11 cellular contexts compared by ENCODE assay signal in the genomic region with DNA sequence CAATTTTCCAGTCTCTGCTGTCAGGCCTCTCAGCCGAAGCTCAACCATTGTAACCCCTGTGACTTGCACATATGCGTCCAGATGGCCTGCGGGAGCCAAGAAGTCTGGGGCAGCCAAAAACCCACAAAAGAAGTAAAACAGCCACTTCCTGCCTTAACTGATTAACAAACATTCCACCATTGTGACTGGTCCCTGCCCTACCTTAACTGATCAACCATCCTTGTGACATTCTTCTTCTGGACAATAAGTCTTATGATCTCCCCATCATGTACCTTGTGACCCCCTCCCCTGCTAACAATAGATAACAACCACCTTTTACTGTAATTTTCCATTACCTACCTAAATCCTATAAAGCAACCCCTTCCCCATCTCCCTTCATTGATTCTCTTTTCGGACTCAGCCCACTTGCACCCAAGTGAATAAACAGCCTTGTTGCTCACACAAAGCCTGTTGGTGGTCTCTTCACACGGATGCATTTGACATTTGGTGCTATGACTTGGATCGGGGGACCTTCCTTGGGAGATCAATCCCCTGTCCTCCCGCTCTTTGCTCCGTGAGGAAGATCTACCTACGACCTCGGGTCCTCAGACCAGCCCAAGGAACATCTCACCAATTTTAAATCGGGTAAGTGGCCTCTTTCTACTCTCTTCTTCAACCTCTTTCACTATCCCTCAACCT. TPM values are rescaled to one million over a fixed set of nuclear protein-coding genes. Genes with fewer than 3 reads are reported as not detected.
A peak's percentile ranks its signal among the peaks of the same experiment; 100 is the strongest.
DNase-seq lines count a peak whose midpoint lies in the region; ATAC-seq and TF ChIP-seq lines count a peak whose summit lies in the region.
"Had no signal": no experiment of that assay in that cellular context is flagged by ENCODE, and none has a peak within 500 bp of the region (broad histone marks: within the 10 kb centered on the region; RNA-seq: fewer than 3 reads in every experiment).

No MANE protein-coding gene starts in this region.

- H3K23ac ChIP-seq in trophoblast cell (ENCODE audit: low read length): no peak overlapping the region

- H2AFZ ChIP-seq in trophoblast cell (ENCODE audit: insufficient read depth, low read length, poor library complexity): no peak overlapping the region

- peaks cover 41% of the 10 kb centered on the region for H3K79me2 ChIP-seq in trophoblast cell (ENCODE audit: control insufficient read depth, insufficient read depth, low read length, poor library complexity)

- DNase-seq in activated CD4-positive, alpha-beta T cell treated with anti-CD3 and anti-CD28 coated beads for 36 hours: no peak
- DNase-seq in activated CD4-positive, alpha-beta T cell treated with anti-CD3 and anti-CD28 coated beads, Interleukin-2, amount 50 U/mL, for 48 hours: no peak
- DNase-seq in OCI-M1 (lab: John Stamatoyannopoulos, UW) (peak; percentile 94), chondrocyte (ENCODE audit: low spot score) (no peak), trophoblast cell (no peak), amygdala (lab: John Stamatoyannopoulos, UW) (no peak), left lobe of liver (ENCODE audit: low spot score) (no peak)
- DNase-seq: ACHN, thyroid gland had no signal

- H3K27me3 Mint-ChIP-seq in activated CD4-positive, alpha-beta T cell treated with anti-CD3 and anti-CD28 coated beads for 36 hours: no peaks in the 10 kb centered on the region
- no peaks in the 10 kb centered on the region for H3K27me3 Mint-ChIP-seq in chondrocyte (ENCODE audit: low read depth)

- H3K4me1 ChIP-seq in trophoblast cell (ENCODE audit: control insufficient read depth in 1 of 2, insufficient read depth in 2 of 2, low read length in 2 of 2): peaks cover 15 to 35% of the 10 kb centered on the region in 2 experiments

- peak overlapping the region; percentile 93 for H2BK12ac ChIP-seq in trophoblast cell (ENCODE audit: low read length)

- no peaks in the 10 kb centered on the region for H3K9me3 ChIP-seq in trophoblast cell (ENCODE audit: insufficient read depth, low read depth, low read length)
- H3K9me3 ChIP-seq: gastroesophageal sphincter, thyroid gland had no signal

- H3K27ac Mint-ChIP-seq in activated CD4-positive, alpha-beta T cell treated with anti-CD3 and anti-CD28 coated beads for 36 hours: peak overlapping the region; percentile 8
- H3K27ac Mint-ChIP-seq in chondrocyte (ENCODE audit: unreplicated experiment): peak overlapping the region; percentile 3

- peaks cover 38% of the 10 kb centered on the region for H3K4me1 Mint-ChIP-seq in activated CD4-positive, alpha-beta T cell treated with anti-CD3 and anti-CD28 coated beads for 36 hours
- H3K4me1 Mint-ChIP-seq in chondrocyte (ENCODE audit: low read depth): peaks cover 30% of the 10 kb centered on the region

- H3K27ac ChIP-seq in trophoblast cell (ENCODE audit: low read depth, low read length): peak overlapping the region; percentile 90

- peak overlapping the region; percentile 89 for H2AK5ac ChIP-seq in trophoblast cell (ENCODE audit: low read length)

- peaks cover 0 to 3% of the 10 kb centered on the region in 2 experiments for H3K36me3 ChIP-seq in trophoblast cell (ENCODE audit: control insufficient read depth in 1 of 2, insufficient read depth in 2 of 2, low read length in 2 of 2)
- H3K36me3 ChIP-seq: gastroesophageal sphincter, thyroid gland had no signal

- TF ChIP-seq CTCF in chondrocyte (IDR thresholded peaks at IDR 0.05): no peak

- peak overlapping the region; percentile 83 for H3K18ac ChIP-seq in trophoblast cell (ENCODE audit: low read length)

- no peak overlapping the region for H3K9ac ChIP-seq in trophoblast cell (ENCODE audit: low read length)

- peak overlapping the region; percentile 97 for H2BK120ac ChIP-seq in trophoblast cell (ENCODE audit: insufficient read depth, low read length, poor library complexity)

- H2BK5ac ChIP-seq in trophoblast cell (ENCODE audit: low read depth, low read length, poor library complexity): peak overlapping the region; percentile 97

- peak overlapping the region; percentile 84 for H3K4ac ChIP-seq in trophoblast cell (ENCODE audit: low read depth, low read length)

- CTCF ChIA-PET in activated CD4-positive, alpha-beta T cell treated with anti-CD3 and anti-CD28 coated beads for 36 hours (lab: Charles Lee): no interaction called here

- POLR2A ChIA-PET in activated CD4-positive, alpha-beta T cell treated with anti-CD3 and anti-CD28 coated beads for 36 hours (lab: Charles Lee): no interaction called here

- WGBS in trophoblast cell (ENCODE audit: extremely low coverage, insufficient coverage, insufficient read length): no CpG with 5 or more reads among the region's 11 CpGs

- H3K14ac ChIP-seq in trophoblast cell (ENCODE audit: low read length): peak overlapping the region; percentile 93

- H3K27me3 ChIP-seq in trophoblast cell (ENCODE audit: insufficient read depth, low read length): no peaks in the 10 kb centered on the region
- H3K27me3 ChIP-seq: gastroesophageal sphincter, thyroid gland had no signal

- peaks cover 2% of the 10 kb centered on the region for H3K36me3 Mint-ChIP-seq in activated CD4-positive, alpha-beta T cell treated with anti-CD3 and anti-CD28 coated beads for 36 hours (ENCODE audit: low read depth)
- no peaks in the 10 kb centered on the region for H3K36me3 Mint-ChIP-seq in chondrocyte (ENCODE audit: low read depth)

- no peaks in the 10 kb centered on the region for H3K9me3 Mint-ChIP-seq in activated CD4-positive, alpha-beta T cell treated with anti-CD3 and anti-CD28 coated beads for 36 hours (ENCODE audit: low read depth)
- H3K9me3 Mint-ChIP-seq in chondrocyte (ENCODE audit: low read depth): no peaks in the 10 kb centered on the region

- H4K8ac ChIP-seq in trophoblast cell (ENCODE audit: low read depth, low read length): peak overlapping the region; percentile 94

- no peak overlapping the region for H3K4me3 Mint-ChIP-seq in activated CD4-positive, alpha-beta T cell treated with anti-CD3 and anti-CD28 coated beads for 36 hours
- peak overlapping the region; percentile 23 for H3K4me3 Mint-ChIP-seq in chondrocyte (ENCODE audit: unreplicated experiment)

- intact Hi-C loops in activated CD4-positive, alpha-beta T cell treated with anti-CD3 and anti-CD28 coated beads for 36 hours (cut with DNase I, micrococcal nuclease): loop anchor here in 1 of 2 experiments (2.0 kb wide), 1 partner anchor 58 kb away; a partner anchor contains a TSS

- ATAC-seq in activated CD4-positive, alpha-beta T cell treated with anti-CD3 and anti-CD28 coated beads for 36 hours: no peak
- no peak for ATAC-seq in left lobe of liver
- no peak for ATAC-seq in GM21825 (IDR thresholded peaks at IDR 0.05; ENCODE audit: unreplicated experiment)
- ATAC-seq: gastroesophageal sphincter had no signal

- H4K91ac ChIP-seq in trophoblast cell (ENCODE audit: low read depth, low read length): peak overlapping the region; percentile 99

- H3K4me3 ChIP-seq in trophoblast cell (ENCODE audit: low read depth, low read length): no peak overlapping the region

- no peak overlapping the region for H4K12ac ChIP-seq in trophoblast cell (ENCODE audit: low read depth, low read length)

- peaks cover 69% of the 10 kb centered on the region for H3K79me1 ChIP-seq in trophoblast cell (ENCODE audit: low read length)

- no peak overlapping the region for H3K4me2 ChIP-seq in trophoblast cell (ENCODE audit: low read length)

RNA-seq across cellular contexts. Expression of a gene that starts 1.3 kb away (rescaled TPM):
- total RNA-seq in activated CD4-positive, alpha-beta T cell treated with anti-CD3 and anti-CD28 coated beads for 36 hours: 100 to 1,000 TPM; 214 to 236 TPM
- 172 to 185 TPM (median 175 TPM) in 3 replicates for total RNA-seq in chondrocyte
- 648 and 695 TPM in 2 replicates for polyA plus RNA-seq in trophoblast cell (2013)
- 210 TPM for total RNA-seq in left lobe of liver

RNA-seq across cellular contexts. Expression of a gene that starts 17.3 kb away (rescaled TPM):
- total RNA-seq in activated CD4-positive, alpha-beta T cell treated with anti-CD3 and anti-CD28 coated beads for 36 hours: not detected
- total RNA-seq in chondrocyte (not detected in 3 replicates), left lobe of liver (48.6 TPM)
- polyA plus RNA-seq in trophoblast cell (2013): 0.17 and 0.27 TPM in 2 replicates

RNA-seq across cellular contexts. Expression of a gene that starts 57.9 kb away (rescaled TPM):
- under 1 TPM; 0.14 to 0.21 TPM for total RNA-seq in activated CD4-positive, alpha-beta T cell treated with anti-CD3 and anti-CD28 coated beads for 36 hours
- total RNA-seq in chondrocyte (0.36 to 0.48 TPM (median 0.47 TPM) in 3 replicates), left lobe of liver (4.1 TPM)
- 44.7 and 47.8 TPM in 2 replicates for polyA plus RNA-seq in trophoblast cell (2013)

RNA-seq across cellular contexts. Expression of a gene that starts 58.5 kb away (rescaled TPM):
- total RNA-seq in activated CD4-positive, alpha-beta T cell treated with anti-CD3 and anti-CD28 coated beads for 36 hours: 10 to 100 TPM; 59.4 to 85.2 TPM
- total RNA-seq in chondrocyte: 28.7 to 48.5 TPM (median 30.1 TPM) in 3 replicates
- polyA plus RNA-seq in trophoblast cell (2013): 76.1 and 82.0 TPM in 2 replicates
- 29.6 TPM for total RNA-seq in left lobe of liver

Comparison
In these comparisons a context has a peak if more than half of its experiments do, and no peak if none do; other contexts are left out.
1. RNA of a gene that starts 17.3 kb away (total RNA-seq): 48.6 TPM in left lobe of liver (single experiment); not detected in activated CD4-positive, alpha-beta T cell treated with anti-CD3 and anti-CD28 coated beads for 36 hours and not detected in chondrocyte; every median in the first group is over 10 times any median in the second.